Comparison of ENCODE assay signal across 33 cellular contexts in genomic region chr2:153715218-153715617, GRCh38.
"Had no signal": no experiment of that assay in that cellular context is flagged by ENCODE, and none has a peak within 500 bp of the region (broad histone marks: within the 10 kb centered on the region; RNA-seq: fewer than 3 reads in every experiment).

No MANE protein-coding gene starts in this region.

- H3K27me3 ChIP-seq: dorsolateral prefrontal cortex, gastrocnemius medialis, neural progenitor cell, right atrium auricular region, stomach, testis, tibial artery had no signal

- DNase-seq: dorsolateral prefrontal cortex; effector CD4-positive, alpha-beta T cell; foreskin fibroblast; gastrocnemius medialis; head of caudate nucleus; immature natural killer cell; islet precursor cell; kidney glomerular epithelial cell; left colon; left ventricle myocardium superior; mesenchymal stem cell; mucosa of descending colon; naive B cell; stimulated activated CD4-positive, alpha-beta T cell treated with anti-CD3 and anti-CD28 coated beads, Interleukin-12 subunit alpha, Interleukin-12 subunit beta, amount 100 ng/mL, for 4 hours; stimulated activated CD4-positive, alpha-beta T cell treated with anti-CD3 and anti-CD28 coated beads, Interleukin-1b, Interleukin-23, amount 100 ng/mL, for 48 hours; stimulated activated CD4-positive, alpha-beta T cell treated with anti-CD3 and anti-CD28 coated beads, Interleukin-4, amount 100 ng/mL, for 1 hour; stimulated activated CD8-positive, alpha-beta memory T cell treated with anti-CD3 and anti-CD28 coated beads, Interleukin-4, amount 100 ng/mL, for 48 hours; stimulated activated naive CD4-positive, alpha-beta T cell; stomach; testis; tibial artery had no signal

- H3K4me3 Mint-ChIP-seq: immature natural killer cell; mesothelial cell of epicardium; naive B cell; natural killer cell treated with Interleukin-12 subunit alpha and Interleukin-12 subunit beta and Interleukin-15 and Interleukin-18, amount 100 ng/mL, for 72 hours; neural progenitor cell; type B pancreatic cell had no signal

- H3K4me3 ChIP-seq: dorsolateral prefrontal cortex, gastrocnemius medialis, lung, mucosa of descending colon, neural progenitor cell, right atrium auricular region, smooth muscle cell, stomach, testis, tibial artery had no signal

- H3K9me3 Mint-ChIP-seq: type B pancreatic cell had no signal

- H3K27ac ChIP-seq: dorsolateral prefrontal cortex, epithelial cell of prostate, gastrocnemius medialis, neural progenitor cell, parathyroid adenoma, right atrium auricular region, stomach, testis, tibial artery had no signal

- H3K27ac Mint-ChIP-seq: immature natural killer cell; mesothelial cell of epicardium; naive B cell; natural killer cell treated with Interleukin-12 subunit alpha and Interleukin-12 subunit beta and Interleukin-15 and Interleukin-18, amount 100 ng/mL, for 72 hours; neural progenitor cell; progenitor cell of endocrine pancreas; type B pancreatic cell had no signal

- H3K36me3 ChIP-seq: gastrocnemius medialis, neural progenitor cell, right atrium auricular region, stomach, tibial artery had no signal

- H3K36me3 Mint-ChIP-seq: immature natural killer cell; mesothelial cell of epicardium; naive B cell; natural killer cell treated with Interleukin-12 subunit alpha and Interleukin-12 subunit beta and Interleukin-15 and Interleukin-18, amount 100 ng/mL, for 72 hours; neural progenitor cell; type B pancreatic cell had no signal

- H3K27me3 Mint-ChIP-seq: naive B cell; natural killer cell treated with Interleukin-12 subunit alpha and Interleukin-12 subunit beta and Interleukin-15 and Interleukin-18, amount 100 ng/mL, for 72 hours; progenitor cell of endocrine pancreas had no signal

- H3K9me3 ChIP-seq: gastrocnemius medialis, right atrium auricular region, testis, tibial artery had no signal

- H3K4me1 Mint-ChIP-seq: immature natural killer cell, naive B cell had no signal

- ATAC-seq: esophagus mucosa; gastrocnemius medialis; left colon; left ventricle myocardium superior; mucosa of descending colon; natural killer cell treated with Interleukin-12 subunit alpha and Interleukin-12 subunit beta and Interleukin-15 and Interleukin-18, amount 100 ng/mL, for 72 hours; sciatic nerve had no signal

- H3K4me1 ChIP-seq: gastrocnemius medialis, neural progenitor cell, parathyroid adenoma, right atrium auricular region, stomach, testis, tibial artery had no signal
